1 cellular context compared by ENCODE assay signal in the genomic region with DNA sequence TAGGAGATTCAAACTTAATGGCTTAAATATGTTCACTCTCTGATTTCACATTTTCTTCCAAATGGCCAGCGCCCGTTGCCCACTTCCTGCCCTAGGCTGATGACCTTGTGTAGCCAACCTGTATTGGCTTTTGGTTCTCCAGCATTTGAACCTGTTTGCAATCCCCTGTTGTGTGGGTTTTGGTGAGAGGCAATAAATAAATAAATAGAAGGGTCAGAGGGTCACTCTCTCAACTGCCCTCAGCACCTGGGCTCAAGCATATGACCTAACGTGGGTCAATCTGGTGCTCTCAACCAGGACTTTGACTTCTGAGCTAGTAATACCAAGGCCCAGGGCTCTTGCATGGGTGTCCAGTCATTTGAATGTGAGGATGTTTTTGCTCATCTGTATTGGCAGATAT.
TF ChIP-seq lines count a peak whose summit lies in the region.

No MANE protein-coding gene starts in this region.

TF ChIP-seq in liver, 16 proteins besides CTCF, POLR2A, EP300 and RAD21 (continued from another document):
- TF ChIP-seq, protein P1, sequence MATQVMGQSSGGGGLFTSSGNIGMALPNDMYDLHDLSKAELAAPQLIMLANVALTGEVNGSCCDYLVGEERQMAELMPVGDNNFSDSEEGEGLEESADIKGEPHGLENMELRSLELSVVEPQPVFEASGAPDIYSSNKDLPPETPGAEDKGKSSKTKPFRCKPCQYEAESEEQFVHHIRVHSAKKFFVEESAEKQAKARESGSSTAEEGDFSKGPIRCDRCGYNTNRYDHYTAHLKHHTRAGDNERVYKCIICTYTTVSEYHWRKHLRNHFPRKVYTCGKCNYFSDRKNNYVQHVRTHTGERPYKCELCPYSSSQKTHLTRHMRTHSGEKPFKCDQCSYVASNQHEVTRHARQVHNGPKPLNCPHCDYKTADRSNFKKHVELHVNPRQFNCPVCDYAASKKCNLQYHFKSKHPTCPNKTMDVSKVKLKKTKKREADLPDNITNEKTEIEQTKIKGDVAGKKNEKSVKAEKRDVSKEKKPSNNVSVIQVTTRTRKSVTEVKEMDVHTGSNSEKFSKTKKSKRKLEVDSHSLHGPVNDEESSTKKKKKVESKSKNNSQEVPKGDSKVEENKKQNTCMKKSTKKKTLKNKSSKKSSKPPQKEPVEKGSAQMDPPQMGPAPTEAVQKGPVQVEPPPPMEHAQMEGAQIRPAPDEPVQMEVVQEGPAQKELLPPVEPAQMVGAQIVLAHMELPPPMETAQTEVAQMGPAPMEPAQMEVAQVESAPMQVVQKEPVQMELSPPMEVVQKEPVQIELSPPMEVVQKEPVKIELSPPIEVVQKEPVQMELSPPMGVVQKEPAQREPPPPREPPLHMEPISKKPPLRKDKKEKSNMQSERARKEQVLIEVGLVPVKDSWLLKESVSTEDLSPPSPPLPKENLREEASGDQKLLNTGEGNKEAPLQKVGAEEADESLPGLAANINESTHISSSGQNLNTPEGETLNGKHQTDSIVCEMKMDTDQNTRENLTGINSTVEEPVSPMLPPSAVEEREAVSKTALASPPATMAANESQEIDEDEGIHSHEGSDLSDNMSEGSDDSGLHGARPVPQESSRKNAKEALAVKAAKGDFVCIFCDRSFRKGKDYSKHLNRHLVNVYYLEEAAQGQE (IDR thresholded peaks at IDR 0.05): peak; percentile 81
- peak; percentile 49 for TF ChIP-seq YY1 (IDR thresholded peaks at IDR 0.05)
- TF ChIP-seq HNF4A (conservative IDR thresholded peaks at IDR 0.05): peak; percentile 98 to 99
- TF ChIP-seq JUND (IDR thresholded peaks at IDR 0.05): peak; percentile 91 to 92
- peak; percentile 98 for TF ChIP-seq SP1 (IDR thresholded peaks at IDR 0.05)
- peak; percentile 83 for TF ChIP-seq FOXA2 (IDR thresholded peaks at IDR 0.05)
- peak; percentile 48 to 51 for TF ChIP-seq EGR1 (IDR thresholded peaks at IDR 0.05; ENCODE audit: low read depth in 2 of 2)
- peak; percentile 41 for TF ChIP-seq TAF1 (conservative IDR thresholded peaks at IDR 0.05)
- TF ChIP-seq, protein P2, sequence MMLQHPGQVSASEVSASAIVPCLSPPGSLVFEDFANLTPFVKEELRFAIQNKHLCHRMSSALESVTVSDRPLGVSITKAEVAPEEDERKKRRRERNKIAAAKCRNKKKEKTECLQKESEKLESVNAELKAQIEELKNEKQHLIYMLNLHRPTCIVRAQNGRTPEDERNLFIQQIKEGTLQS (IDR thresholded peaks at IDR 0.05): peak; percentile 71
- peak; percentile 91 for TF ChIP-seq HNF4G (IDR thresholded peaks at IDR 0.05)
- TF ChIP-seq GABPA (IDR thresholded peaks at IDR 0.05 in 1 of 2, conservative IDR thresholded peaks at IDR 0.05 in 1 of 2): peak; percentile 28 to 81
TF ChIP-seq in liver: peak in this region for 16.
